In genomic region chr12:117850048-117850447, GRCh38 we compare ENCODE assay signal across 8 cellular contexts.
DNase-seq lines count a peak whose midpoint lies in the region; ATAC-seq and TF ChIP-seq lines count a peak whose summit lies in the region.

No MANE protein-coding gene starts in this region.

- ATAC-seq in HG02798 (IDR thresholded peaks at IDR 0.05; ENCODE audit: poor library complexity, unreplicated experiment) (peak; percentile 45), HG03175 (IDR thresholded peaks at IDR 0.05; ENCODE audit: unreplicated experiment) (no peak), GM21529 (IDR thresholded peaks at IDR 0.05; ENCODE audit: unreplicated experiment) (no peak)

- peak; percentile 40 for DNase-seq in NCI-H2107 treated with DMSO at 0.1 percent for 48 hours (lab: John Stamatoyannopoulos, UW; ENCODE audit: unreplicated experiment)
- DNase-seq in NCI-H2107 (lab: John Stamatoyannopoulos, UW): no peak
- peak; percentile 62 for DNase-seq in RWPE1 (ENCODE audit: low spot score)
- DNase-seq in fibroblast of peridontal ligament (ENCODE audit: extremely low read depth): peak; percentile 57
- DNase-seq in retina: peak; percentile 57

- POLR2A ChIA-PET in RWPE1 (lab: Yijun Ruan, JAX; ENCODE audit: low non-redundant PET): no interaction called here

- CTCF ChIA-PET in RWPE1 (lab: Yijun Ruan, JAX): interaction anchor here (0.6 to 2.0 kb wide), 15 partner anchors 8 to 650 kb away, joined by 3 to 11 read pairs (median 4); no protein-coding TSS in a partner anchor

- no peak overlapping the region for H3K27ac ChIP-seq in RWPE1

- TF ChIP-seq CTCF in RWPE1 (conservative IDR thresholded peaks at IDR 0.05; ENCODE audit: low read depth): peak; percentile 85
